11 cellular contexts compared by ENCODE assay signal in genomic region chr3:43006825-43007224, GRCh38. TPM values are rescaled to one million over a fixed set of nuclear protein-coding genes. Genes with fewer than 3 reads are reported as not detected.
"Had no signal": no experiment of that assay in that cellular context is flagged by ENCODE, and none has a peak within 500 bp of the region (broad histone marks: within the 10 kb centered on the region; RNA-seq: fewer than 3 reads in every experiment).

No MANE protein-coding gene starts in this region.

- FAIRE-seq: HepG2 had no signal

- H3K4me3 Mint-ChIP-seq: HFFc6, IgD-negative memory B cell had no signal

- DNase-seq: H7, HFFc6, Karpas-422, KBM-7 had no signal

- H3K27ac ChIP-seq: HL-60, KMS-11 had no signal

- H3K9me3 ChIP-seq: HAP-1 had no signal

- H3K4me3 ChIP-seq: HAP-1 had no signal

- H3K27ac Mint-ChIP-seq: HFFc6, IgD-negative memory B cell had no signal

- H3K4me1 ChIP-seq: HAP-1 had no signal

- H3K36me3 ChIP-seq: HAP-1 had no signal

- H3K9ac ChIP-seq: KMS-11 had no signal

- ATAC-seq: HCT116, HepG2 had no signal

- H3K4me2 ChIP-seq: KMS-11 had no signal

RNA-seq across cellular contexts. Expression of gene GASK1A, which starts 27.7 kb away (rescaled TPM):
- total RNA-seq: HepG2, HFFc6, HT1080 had no signal
- polyA plus RNA-seq: HepG2, IgD-negative memory B cell had no signal
